1 cellular context compared by ENCODE assay signal in genomic region chr5:180341595-180341994, GRCh38.
TF ChIP-seq lines count a peak whose summit lies in the region.

No MANE protein-coding gene starts in this region.

TF ChIP-seq in H1, 55 proteins besides CTCF, POLR2A, EP300 and RAD21 (continued from another document):
- TF ChIP-seq HDAC2 (IDR thresholded peaks at IDR 0.05; ENCODE audit: borderline replicate concordance in 1 of 2, low read depth in 2 of 2, low read length in 2 of 2) (no peak), CBX5 (IDR thresholded peaks at IDR 0.05; ENCODE audit: low read depth, low read length) (no peak), TBP (IDR thresholded peaks at IDR 0.05; ENCODE audit: low read depth, low read length) (no peak), SP4 (IDR thresholded peaks at IDR 0.05; ENCODE audit: low read length) (no peak), ATF2 (IDR thresholded peaks at IDR 0.05; ENCODE audit: low read length) (no peak), SP2 (IDR thresholded peaks at IDR 0.05; ENCODE audit: low read length) (no peak), ATF3 (IDR thresholded peaks at IDR 0.05; ENCODE audit: insufficient read depth, low read depth, low read length) (no peak), HDAC6 (IDR thresholded peaks at IDR 0.05; ENCODE audit: low read depth, low read length) (no peak), KDM4A (IDR thresholded peaks at IDR 0.05; ENCODE audit: low read depth, low read length, severe bottlenecking) (no peak)
TF ChIP-seq in H1: peak in this region for 0.
